Comparison of ENCODE assay signal across 8 cellular contexts in genomic region chr1:160954158-160955104, GRCh38. TPM values are rescaled to one million over a fixed set of nuclear protein-coding genes. Genes with fewer than 3 reads are reported as not detected.
DNase-seq lines count a peak whose midpoint lies in the region; ATAC-seq, FAIRE-seq and TF ChIP-seq lines count a peak whose summit lies in the region.

ITLN2 (minus strand) TSS chr1:160954809; CDS start chr1:160954741, 68 bp downstream.

- H3K4me3 ChIP-seq in body of pancreas: no peak within 1 kb of the TSS
- no peak within 1 kb of the TSS for H3K4me3 ChIP-seq in lower lobe of right lung
- no peak within 1 kb of the TSS for H3K4me3 ChIP-seq in thyroid gland (replicated peaks in 1 of 3)

- intact Hi-C loops in body of pancreas (cut with DNase I): loop anchor here (5.0 kb wide), 2 partner anchors 117 to 227 kb away; no protein-coding TSS in a partner anchor
- intact Hi-C loops in lower lobe of right lung (cut with DNase I): loop anchor here (10.0 kb wide), 1 partner anchor 120 kb away; no protein-coding TSS in a partner anchor
- intact Hi-C loops in thyroid gland (cut with DNase I): no loop called here

- H3K36me3 ChIP-seq in body of pancreas (replicated peaks in 1 of 2; ENCODE audit: insufficient read depth in 1 of 2, low read depth in 2 of 2) (no peaks in the 10 kb centered on the region), lower lobe of right lung (no peaks in the 10 kb centered on the region), thyroid gland (no peaks in the 10 kb centered on the region)

- H3K27me3 ChIP-seq in body of pancreas: no peaks in the 10 kb centered on the region
- H3K27me3 ChIP-seq in lower lobe of right lung (ENCODE audit: low read depth): no peaks in the 10 kb centered on the region
- H3K27me3 ChIP-seq in thyroid gland: no peaks in the 10 kb centered on the region

- H3K9me3 ChIP-seq in body of pancreas (no peaks in the 10 kb centered on the region), lower lobe of right lung (no peaks in the 10 kb centered on the region), thyroid gland (no peaks in the 10 kb centered on the region)

- no peak for FAIRE-seq in HTR-8/SVneo (lab: Jason Lieb, UNC)

- DNase-seq in NOMO-1 treated with DMSO at 0.1 percent for 48 hours (lab: John Stamatoyannopoulos, UW; ENCODE audit: unreplicated experiment): peak; percentile 44
- DNase-seq in NOMO-1 treated with dmso at 0.1 percent for 144 hours (lab: John Stamatoyannopoulos, UW; ENCODE audit: unreplicated experiment): no peak
- DNase-seq in HTR-8/SVneo (ENCODE audit: insufficient read length, low spot score): peak; percentile 54
- DNase-seq in T-helper 2 cell: peak in 4 of 5 experiments; percentile 7 to 74 (median 16)
- peak; percentile 41 to 50 (median 47) for DNase-seq in body of pancreas
- DNase-seq in lower lobe of right lung: no peak
- peak; percentile 27 to 45 for DNase-seq in thyroid gland
- no peak for DNase-seq in NCI-H2171 (lab: John Stamatoyannopoulos, UW)

- H3K27ac ChIP-seq in body of pancreas: no peak within 1 kb of the TSS
- H3K27ac ChIP-seq in lower lobe of right lung: no peak within 1 kb of the TSS
- no peak within 1 kb of the TSS for H3K27ac ChIP-seq in thyroid gland

- TF ChIP-seq POLR2A in body of pancreas (IDR thresholded peaks at IDR 0.05): no peak
- no peak for TF ChIP-seq POLR2A in thyroid gland (IDR thresholded peaks at IDR 0.05)

- WGBS in body of pancreas, 2 donors: 70 to 79% methylated on average over 7 to 8 of the region's 8 CpGs
- WGBS in thyroid gland, 2 donors: 63 to 73% methylated on average over 8 of the region's 8 CpGs

- TF ChIP-seq CTCF in body of pancreas (IDR thresholded peaks at IDR 0.05) (peak; percentile 27 to 64 (median 57)), lower lobe of right lung (IDR thresholded peaks at IDR 0.05) (peak; percentile 61), thyroid gland (IDR thresholded peaks at IDR 0.05) (peak in 5 of 6 experiments; percentile 19 to 62 (median 48))

- no peaks in the 10 kb centered on the region for H3K4me1 ChIP-seq in body of pancreas
- H3K4me1 ChIP-seq in lower lobe of right lung: no peaks in the 10 kb centered on the region
- peaks cover 0 to 7% of the 10 kb centered on the region in 2 donors for H3K4me1 ChIP-seq in thyroid gland

- ATAC-seq in body of pancreas: peak; percentile 61
- peak; percentile 64 to 73 for ATAC-seq in lower lobe of right lung

RNA-seq across cellular contexts. Expression of gene ITLN2, which starts in this region (rescaled TPM):
- total RNA-seq in body of pancreas (not detected), lower lobe of right lung (30.7 TPM), thyroid gland (not detected)

Comparison
In these comparisons a context has a peak if more than half of its experiments do, and no peak if none do; other contexts are left out.
1. RNA of gene ITLN2 (total RNA-seq): 30.7 TPM in lower lobe of right lung (single experiment); not detected in body of pancreas and not detected in thyroid gland; every median in the first group is over 10 times any median in the second.
2. DNase-seq: peak in NOMO-1 treated with DMSO at 0.1 percent for 48 hours (single experiment), HTR-8/SVneo (single experiment) and T-helper 2 cell (4 of 5); none in NOMO-1 treated with dmso at 0.1 percent for 144 hours (single experiment), lower lobe of right lung (single experiment) and NCI-H2171 (single experiment).
3. Peak in DNase-seq and ATAC-seq in body of pancreas; RNA of the gene not detected or under 1 TPM.
4. Peak in DNase-seq in thyroid gland; RNA of the gene not detected or under 1 TPM.
5. Peak in every context shown above with its lines, with median percentiles within 50 percentile points of each other: CTCF ChIP-seq.